1 cellular context compared by ENCODE assay signal in the genomic region with DNA sequence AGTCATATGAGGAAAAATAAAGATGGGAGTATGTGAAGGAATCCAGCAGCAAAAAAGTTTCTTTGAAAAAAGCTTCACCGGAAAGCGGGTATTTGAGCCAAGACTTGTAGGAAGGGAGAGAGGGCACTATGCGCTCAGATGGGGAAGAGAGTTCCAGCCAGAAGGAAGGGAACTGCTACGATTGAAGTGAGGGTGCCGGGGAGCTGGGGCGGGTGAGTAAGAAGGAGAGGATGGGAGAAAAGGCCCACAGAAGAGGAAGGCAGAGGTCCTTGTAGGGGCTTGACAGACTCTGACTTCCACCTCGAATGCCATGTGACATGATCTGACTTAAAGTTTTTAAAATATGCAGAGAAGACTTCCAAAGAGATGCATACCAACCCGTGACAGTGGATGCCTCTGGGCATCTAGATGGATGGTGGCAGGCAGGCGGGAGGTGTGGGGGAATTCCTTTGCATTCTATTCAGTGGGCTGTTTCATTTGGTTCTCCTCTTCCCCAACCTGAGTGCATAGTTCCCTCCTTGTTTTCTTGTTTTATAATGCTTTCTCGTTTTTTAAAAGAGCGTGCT.
TF ChIP-seq lines count a peak whose summit lies in the region.

No MANE protein-coding gene starts in this region.

TF ChIP-seq in SK-N-SH, 30 proteins besides CTCF, POLR2A, EP300 and RAD21 (continued from another document):
- TF ChIP-seq, protein P1, sequence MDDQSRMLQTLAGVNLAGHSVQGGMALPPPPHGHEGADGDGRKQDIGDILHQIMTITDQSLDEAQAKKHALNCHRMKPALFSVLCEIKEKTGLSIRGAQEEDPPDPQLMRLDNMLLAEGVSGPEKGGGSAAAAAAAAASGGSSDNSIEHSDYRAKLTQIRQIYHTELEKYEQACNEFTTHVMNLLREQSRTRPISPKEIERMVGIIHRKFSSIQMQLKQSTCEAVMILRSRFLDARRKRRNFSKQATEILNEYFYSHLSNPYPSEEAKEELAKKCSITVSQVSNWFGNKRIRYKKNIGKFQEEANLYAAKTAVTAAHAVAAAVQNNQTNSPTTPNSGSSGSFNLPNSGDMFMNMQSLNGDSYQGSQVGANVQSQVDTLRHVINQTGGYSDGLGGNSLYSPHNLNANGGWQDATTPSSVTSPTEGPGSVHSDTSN (IDR thresholded peaks at IDR 0.05), result no peak
- TF ChIP-seq FOSL2 (IDR thresholded peaks at IDR 0.05; ENCODE audit: borderline replicate concordance, low read depth), result no peak
- TF ChIP-seq RFX5 (IDR thresholded peaks at IDR 0.05; ENCODE audit: low read length), result no peak
- TF ChIP-seq MAX (IDR thresholded peaks at IDR 0.05; ENCODE audit: low read depth), result no peak
